9 cellular contexts compared by ENCODE assay signal in the genomic region with DNA sequence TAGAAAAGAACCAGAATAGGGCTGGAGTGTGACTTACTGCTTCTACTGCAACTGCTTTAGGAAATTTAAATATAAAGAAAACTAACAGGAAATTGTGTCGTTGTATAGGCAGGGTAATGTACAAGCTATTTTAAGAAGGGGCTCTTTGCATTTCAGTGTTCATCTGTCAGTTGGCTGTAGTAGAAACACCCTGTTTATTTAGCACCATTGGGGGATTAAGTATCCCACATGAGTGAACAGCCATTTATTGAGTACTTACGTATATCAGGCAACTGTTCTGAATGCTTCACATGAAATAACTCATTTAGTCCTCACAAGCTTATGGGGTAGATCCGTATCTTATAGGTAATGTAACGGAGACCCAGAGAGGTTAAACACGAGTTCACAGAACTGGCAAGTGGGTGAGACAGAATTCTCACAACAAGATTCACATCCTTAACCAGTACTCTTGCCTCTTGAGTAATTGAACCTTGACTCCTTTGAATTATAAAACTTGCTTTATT. TPM values are rescaled to one million over a fixed set of nuclear protein-coding genes. Genes with fewer than 3 reads are reported as not detected.
DNase-seq lines count a peak whose midpoint lies in the region; ATAC-seq and TF ChIP-seq lines count a peak whose summit lies in the region.
"Had no signal": no experiment of that assay in that cellular context is flagged by ENCODE, and none has a peak within 500 bp of the region (broad histone marks: within the 10 kb centered on the region; RNA-seq: fewer than 3 reads in every experiment).

No MANE protein-coding gene starts in this region.

- peak overlapping the region; percentile 94 for H3K27ac Mint-ChIP-seq in memory B cell
- no peak overlapping the region for H3K27ac Mint-ChIP-seq in progenitor cell of endocrine pancreas

- H3K9me3 Mint-ChIP-seq in memory B cell (no peaks in the 10 kb centered on the region), progenitor cell of endocrine pancreas (ENCODE audit: low read depth) (no peaks in the 10 kb centered on the region)

- H3K4me1 Mint-ChIP-seq in memory B cell (peaks cover 44% of the 10 kb centered on the region), progenitor cell of endocrine pancreas (ENCODE audit: low read depth) (peaks cover 1% of the 10 kb centered on the region)

- H3K4me3 Mint-ChIP-seq in memory B cell (peak overlapping the region; percentile 67), progenitor cell of endocrine pancreas (ENCODE audit: low read depth) (no peak overlapping the region)

- ATAC-seq in GM18511 (IDR thresholded peaks at IDR 0.05; ENCODE audit: unreplicated experiment) (peak; percentile 61), GM21526 (IDR thresholded peaks at IDR 0.05; ENCODE audit: low FRiP score, unreplicated experiment) (peak; percentile 64), HG03520 (IDR thresholded peaks at IDR 0.05; ENCODE audit: unreplicated experiment) (peak; percentile 36), memory B cell (ENCODE audit: low read depth) (peak; percentile 77)
- ATAC-seq: Right ventricle myocardium inferior had no signal

- H3K27me3 Mint-ChIP-seq in memory B cell (no peaks in the 10 kb centered on the region), progenitor cell of endocrine pancreas (no peaks in the 10 kb centered on the region)

- DNase-seq in memory B cell (ENCODE audit: low spot score in 2 of 2) (peak in 1 of 2 donors; percentile 53), HUDEP-2 (lab: John Stamatoyannopoulos, UW; ENCODE audit: unreplicated experiment in 76 of 76) (no peak), COLO668 (lab: John Stamatoyannopoulos, UW; ENCODE audit: unreplicated experiment) (no peak), NCI-H69 (lab: John Stamatoyannopoulos, UW) (no peak), progenitor cell of endocrine pancreas (ENCODE audit: low spot score, unreplicated experiment) (no peak)

- no peak for TF ChIP-seq CTCF in progenitor cell of endocrine pancreas (IDR thresholded peaks at IDR 0.05; ENCODE audit: unreplicated experiment)

- H3K36me3 Mint-ChIP-seq in memory B cell (peaks cover 7% of the 10 kb centered on the region), progenitor cell of endocrine pancreas (ENCODE audit: insufficient read depth) (peaks cover 2% of the 10 kb centered on the region)

RNA-seq across cellular contexts. Expression of a gene that starts 23.9 kb away (rescaled TPM):
- total RNA-seq in progenitor cell of endocrine pancreas, result 48.7 and 49.3 TPM in 2 replicates
